ENCODE assay signal across 17 cellular contexts in the genomic region with DNA sequence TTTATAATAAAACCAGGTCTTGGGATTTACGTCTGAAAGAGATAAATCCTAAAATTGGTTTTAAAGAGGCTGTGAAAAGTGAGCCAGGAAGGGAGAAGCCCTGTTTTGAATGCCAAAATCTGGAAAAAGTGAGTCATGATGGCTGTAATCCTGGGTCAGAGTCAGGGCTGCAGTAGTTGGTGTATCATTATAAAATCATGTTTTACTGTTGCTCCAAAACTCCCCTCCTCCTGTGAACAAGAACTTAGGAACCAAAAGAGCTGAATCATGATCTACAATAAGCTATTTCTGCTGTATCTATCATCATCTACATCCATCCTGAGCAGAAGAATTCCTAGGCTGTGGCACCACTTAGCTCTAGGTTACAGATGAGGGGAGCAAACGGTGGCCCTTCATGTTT.
DNase-seq lines count a peak whose midpoint lies in the region; ATAC-seq, FAIRE-seq and TF ChIP-seq lines count a peak whose summit lies in the region.
"Had no signal": no experiment of that assay in that cellular context is flagged by ENCODE, and none has a peak within 500 bp of the region (broad histone marks: within the 10 kb centered on the region; RNA-seq: fewer than 3 reads in every experiment).

No MANE protein-coding gene starts in this region.

- FAIRE-seq in astrocyte (lab: Jason Lieb, UNC) = no peak

- DNase-seq in right cardiac atrium (no peak), left ventricle myocardium inferior (no peak), astrocyte (ENCODE audit: low read depth) (peak; percentile 84), hepatocyte (ENCODE audit: low spot score) (peak; percentile 34), NCI-H2196 (lab: John Stamatoyannopoulos, UW; ENCODE audit: unreplicated experiment) (no peak), HUDEP-2 (lab: John Stamatoyannopoulos, UW; ENCODE audit: unreplicated experiment in 76 of 76) (no peak), occipital lobe (lab: John Stamatoyannopoulos, UW) (no peak)
- DNase-seq: AML-193, DMS153, KG1, NCI-H1694, NCI-H526, SHP77, T-helper 9 cell had no signal

- H3K4me1 ChIP-seq in right cardiac atrium (ENCODE audit: control insufficient read depth, insufficient read depth, low read length) (no peaks in the 10 kb centered on the region), left ventricle myocardium inferior (no peaks in the 10 kb centered on the region), astrocyte (ENCODE audit: insufficient read depth, low read length) (no peaks in the 10 kb centered on the region), hepatocyte (ENCODE audit: insufficient read depth) (no peaks in the 10 kb centered on the region)

- H3K36me3 Mint-ChIP-seq in astrocyte (ENCODE audit: low read depth, unreplicated experiment) = no peaks in the 10 kb centered on the region

- H3K27me3 Mint-ChIP-seq in astrocyte (ENCODE audit: low read depth, unreplicated experiment) = no peaks in the 10 kb centered on the region

- H3K36me3 ChIP-seq in left ventricle myocardium inferior (no peaks in the 10 kb centered on the region), astrocyte (ENCODE audit: insufficient read depth, low read length) (no peaks in the 10 kb centered on the region), hepatocyte (replicated peaks; ENCODE audit: insufficient read depth, low read depth) (no peaks in the 10 kb centered on the region)

- intact Hi-C loops in right cardiac atrium (cut with DNase I) = no loop called here
- intact Hi-C loops in left ventricle myocardium inferior (cut with micrococcal nuclease) = no loop called here

- H3K79me2 ChIP-seq in astrocyte (ENCODE audit: insufficient read depth, low read length) (no peaks in the 10 kb centered on the region), hepatocyte (no peaks in the 10 kb centered on the region)

- peak; percentile 39 to 47 for ATAC-seq in right cardiac atrium
- no peak for ATAC-seq in GM18858 (IDR thresholded peaks at IDR 0.05; ENCODE audit: unreplicated experiment)

- no peaks in the 10 kb centered on the region for H3K27me3 ChIP-seq in right cardiac atrium (ENCODE audit: control insufficient read depth, insufficient read depth)
- no peaks in the 10 kb centered on the region for H3K27me3 ChIP-seq in left ventricle myocardium inferior (ENCODE audit: low read depth)
- H3K27me3 ChIP-seq in astrocyte (ENCODE audit: insufficient read depth, low read length) = no peaks in the 10 kb centered on the region
- no peaks in the 10 kb centered on the region for H3K27me3 ChIP-seq in hepatocyte

- peaks cover 9% of the 10 kb centered on the region for H3K4me1 Mint-ChIP-seq in astrocyte (ENCODE audit: low read depth, unreplicated experiment)

- H4K20me1 ChIP-seq in astrocyte (ENCODE audit: insufficient read depth, low read length) = no peaks in the 10 kb centered on the region
- no peaks in the 10 kb centered on the region for H4K20me1 ChIP-seq in hepatocyte (ENCODE audit: insufficient read depth, poor library complexity, severe bottlenecking)

- H3K4me3 Mint-ChIP-seq in astrocyte (ENCODE audit: unreplicated experiment) = no peak overlapping the region

- WGBS in right cardiac atrium = 50% methylated on average over 2 of the region's 2 CpGs
- WGBS in hepatocyte (ENCODE audit: low lambda C conversion rate, missing lambda C conversion rate) = 74% methylated on average over 2 of the region's 2 CpGs

- no peak overlapping the region for H3K27ac Mint-ChIP-seq in astrocyte (ENCODE audit: unreplicated experiment)
- H3K27ac Mint-ChIP-seq: activated T-helper 2 cell treated with anti-CD3 and anti-CD28 coated beads, Interferon-gamma antibody, Interleukin-2, Interleukin-4, amounts not matched to agents 10 μg/mL and 5 μg/mL and 100 μg/mL, durations not matched to agents 14 hours and 24 hours and 36 hours had no signal

- TF ChIP-seq CTCF in left ventricle myocardium inferior (IDR thresholded peaks at IDR 0.05; ENCODE audit: borderline replicate concordance) = no peak
- no peak for TF ChIP-seq CTCF in astrocyte (IDR thresholded peaks at IDR 0.05; ENCODE audit: insufficient read depth, low read depth, low read length)
- no peak for TF ChIP-seq CTCF in hepatocyte (IDR thresholded peaks at IDR 0.05; ENCODE audit: poor library complexity)

- H3K27ac ChIP-seq in right cardiac atrium (ENCODE audit: low read length) = no peak overlapping the region
- H3K27ac ChIP-seq in left ventricle myocardium inferior (replicated peaks) = no peak overlapping the region
- H3K27ac ChIP-seq in astrocyte (ENCODE audit: low read depth, low read length) = no peak overlapping the region
- H3K27ac ChIP-seq in hepatocyte = no peak overlapping the region

- H3K4me2 ChIP-seq in astrocyte (ENCODE audit: low read length) (no peak overlapping the region), hepatocyte (no peak overlapping the region)

- no peaks in the 10 kb centered on the region for H3K9me3 Mint-ChIP-seq in astrocyte (ENCODE audit: unreplicated experiment)

- H3K9ac ChIP-seq in astrocyte (ENCODE audit: low read length) = no peak overlapping the region

- no peaks in the 10 kb centered on the region for H3K9me3 ChIP-seq in right cardiac atrium (ENCODE audit: control insufficient read depth, low read length)
- H3K9me3 ChIP-seq in left ventricle myocardium inferior (replicated peaks) = no peaks in the 10 kb centered on the region
- no peaks in the 10 kb centered on the region for H3K9me3 ChIP-seq in astrocyte (ENCODE audit: insufficient read depth, low read depth, low read length)
- H3K9me3 ChIP-seq in hepatocyte (ENCODE audit: low read depth) = no peaks in the 10 kb centered on the region

- H2AFZ ChIP-seq in astrocyte (ENCODE audit: low read depth, low read length) = no peak overlapping the region
- H2AFZ ChIP-seq in hepatocyte = no peak overlapping the region

- H3K9me2 ChIP-seq in hepatocyte (replicated peaks; ENCODE audit: insufficient read depth) = no peaks in the 10 kb centered on the region

- H3K4me3 ChIP-seq in right cardiac atrium (ENCODE audit: low read length) (no peak overlapping the region), left ventricle myocardium inferior (no peak overlapping the region), astrocyte (ENCODE audit: insufficient read depth, low read depth, low read length) (no peak overlapping the region), hepatocyte (no peak overlapping the region)
- H3K4me3 ChIP-seq: lung had no signal

Comparison
In these comparisons a context has a peak if more than half of its experiments do, and no peak if none do; other contexts are left out.
1. DNase-seq: peak in astrocyte (single experiment) and hepatocyte (single experiment); none in right cardiac atrium (0 of 3), left ventricle myocardium inferior (single experiment), NCI-H2196 (single experiment), HUDEP-2 (0 of 76) and occipital lobe (single experiment).